In the genomic region with DNA sequence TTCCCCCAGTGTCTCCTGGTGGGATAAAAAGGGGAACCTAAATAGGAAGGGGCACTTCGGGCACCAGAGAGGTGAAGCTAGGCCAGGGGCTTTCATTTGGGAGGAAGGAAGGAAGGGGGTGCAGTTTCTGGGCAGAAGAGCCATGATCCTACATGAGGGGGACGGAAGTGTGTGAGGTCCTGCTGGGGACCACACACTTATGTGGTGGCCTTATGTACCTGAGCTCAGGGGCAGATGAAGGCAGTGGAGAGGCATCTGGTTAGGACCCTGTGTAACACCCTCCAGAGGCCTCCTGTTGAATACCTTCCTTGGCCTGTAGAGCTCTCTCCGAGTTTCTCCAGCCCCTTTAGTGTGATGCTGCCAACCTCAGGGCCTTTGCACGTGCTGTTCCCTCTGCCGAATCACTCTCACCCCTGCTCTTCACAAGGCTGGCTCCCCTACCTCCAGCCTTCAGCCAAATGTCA, we compare ENCODE assay signal across 1 cellular context.
TF ChIP-seq lines count a peak whose summit lies in the region.

No MANE protein-coding gene starts in this region.

TF ChIP-seq in A549, 52 proteins besides CTCF, POLR2A, EP300 and RAD21 (continued from another document):
- TF ChIP-seq REST (IDR thresholded peaks at IDR 0.05) (no peak), ZFP36 (IDR thresholded peaks at IDR 0.05; ENCODE audit: borderline replicate concordance, partially characterized antibody) (no peak), EHMT2 (IDR thresholded peaks at IDR 0.05; ENCODE audit: low read depth) (no peak), JUNB (IDR thresholded peaks at IDR 0.05) (no peak), GATA3 (IDR thresholded peaks at IDR 0.05; ENCODE audit: borderline replicate concordance) (peak; percentile 11; the same call in 1 of the 2 replicates), HEYL (CRISPR knock-in tag; IDR thresholded peaks at IDR 0.05) (no peak), ZC3H11A (IDR thresholded peaks at IDR 0.05) (no peak), KDM1A (IDR thresholded peaks at IDR 0.05; ENCODE audit: low read depth) (peak; percentile 89; the same call in 1 of the 2 replicates), HOXB5 (CRISPR knock-in tag; IDR thresholded peaks at IDR 0.05) (no peak), CBX2 (IDR thresholded peaks at IDR 0.05; ENCODE audit: borderline replicate concordance, low read depth) (no peak), TFCP2L1 (CRISPR knock-in tag; IDR thresholded peaks at IDR 0.05) (peak; percentile 97), ESRRA (IDR thresholded peaks at IDR 0.05; ENCODE audit: borderline replicate concordance, low read length) (no peak), RNF2 (IDR thresholded peaks at IDR 0.05; ENCODE audit: borderline replicate concordance, low read depth) (no peak), HDAC2 (IDR thresholded peaks at IDR 0.05) (0 out of 2 replicates have a peak, but pooled peaks have one; percentile 66), RCOR1 (IDR thresholded peaks at IDR 0.05; ENCODE audit: low read depth, low read length) (peak; percentile 72; the same call in 1 of the 2 replicates), NFE2L2 (conservative IDR thresholded peaks at IDR 0.05; ENCODE audit: low read length) (no peak), ZSCAN20 (CRISPR knock-in tag; IDR thresholded peaks at IDR 0.05) (0 out of 2 replicates have a peak, but pooled peaks have one; percentile 3), BHLHE40 (IDR thresholded peaks at IDR 0.05; ENCODE audit: low read depth, low read length) (no peak), KDM5A (IDR thresholded peaks at IDR 0.05) (no peak), MAX (IDR thresholded peaks at IDR 0.05) (peak; percentile 19; the same call in 1 of the 2 replicates)
- TF ChIP-seq, protein P1, sequence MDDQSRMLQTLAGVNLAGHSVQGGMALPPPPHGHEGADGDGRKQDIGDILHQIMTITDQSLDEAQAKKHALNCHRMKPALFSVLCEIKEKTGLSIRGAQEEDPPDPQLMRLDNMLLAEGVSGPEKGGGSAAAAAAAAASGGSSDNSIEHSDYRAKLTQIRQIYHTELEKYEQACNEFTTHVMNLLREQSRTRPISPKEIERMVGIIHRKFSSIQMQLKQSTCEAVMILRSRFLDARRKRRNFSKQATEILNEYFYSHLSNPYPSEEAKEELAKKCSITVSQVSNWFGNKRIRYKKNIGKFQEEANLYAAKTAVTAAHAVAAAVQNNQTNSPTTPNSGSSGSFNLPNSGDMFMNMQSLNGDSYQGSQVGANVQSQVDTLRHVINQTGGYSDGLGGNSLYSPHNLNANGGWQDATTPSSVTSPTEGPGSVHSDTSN (IDR thresholded peaks at IDR 0.05): peak; percentile 86
